ENCODE assay signal across 19 cellular contexts in genomic region chr13:112983428-112984196, GRCh38. TPM values are rescaled to one million over a fixed set of nuclear protein-coding genes. Genes with fewer than 3 reads are reported as not detected.
DNase-seq lines count a peak whose midpoint lies in the region; ATAC-seq and TF ChIP-seq lines count a peak whose summit lies in the region.
"Had no signal": no experiment of that assay in that cellular context is flagged by ENCODE, and none has a peak within 500 bp of the region (broad histone marks: within the 10 kb centered on the region; RNA-seq: fewer than 3 reads in every experiment).

No MANE protein-coding gene starts in this region.

- peak overlapping the region; percentile 72 for H3K9ac ChIP-seq in neuronal stem cell (ENCODE audit: low read depth, low read length, poor library complexity)
- no peak overlapping the region for H3K9ac ChIP-seq in endodermal cell (ENCODE audit: extremely low read depth, low read length, poor library complexity, severe bottlenecking)

- H2BK12ac ChIP-seq in neuronal stem cell (ENCODE audit: low read length), result no peak overlapping the region

- H3K79me1 ChIP-seq in neuronal stem cell (ENCODE audit: low read depth, low read length), result peaks cover 18% of the 10 kb centered on the region

- H3K36me3 Mint-ChIP-seq in endodermal cell (ENCODE audit: low read depth), result peaks cover 4% of the 10 kb centered on the region
- H3K36me3 Mint-ChIP-seq: activated CD8-positive, alpha-beta memory T cell treated with anti-CD3 and anti-CD28 coated beads, Interleukin-2, amount 10 ng/mL, durations not matched to agents 7 days and 5 days had no signal

- peak overlapping the region; percentile 65 for H3K18ac ChIP-seq in neuronal stem cell (ENCODE audit: low read length)

- peak overlapping the region; percentile 64 for H4K91ac ChIP-seq in neuronal stem cell (ENCODE audit: low read depth, low read length, poor library complexity)

- TF ChIP-seq CTCF in Peyer's patch (IDR thresholded peaks at IDR 0.05) (no peak), heart right ventricle (IDR thresholded peaks at IDR 0.05) (no peak), endodermal cell (conservative IDR thresholded peaks at IDR 0.05) (no peak)

- peak overlapping the region; percentile 55 for H3K23ac ChIP-seq in neuronal stem cell (ENCODE audit: low read depth, low read length, poor library complexity)

- no peak overlapping the region for H3K4ac ChIP-seq in neuronal stem cell (ENCODE audit: low read length)

- H3K4me3 ChIP-seq in Peyer's patch, result no peak overlapping the region
- H3K4me3 ChIP-seq in heart right ventricle, result peak overlapping the region in 9 of 10 donors; percentile 41 to 68 (median 57)
- no peak overlapping the region for H3K4me3 ChIP-seq in neuronal stem cell (ENCODE audit: low read length in 2 of 2)
- no peak overlapping the region for H3K4me3 ChIP-seq in endodermal cell (ENCODE audit: low read length)

- H2BK120ac ChIP-seq in neuronal stem cell (ENCODE audit: low read depth, low read length), result peak overlapping the region; percentile 67

- peak; percentile 8 to 83 (median 51) for ATAC-seq in heart right ventricle
- no peak for ATAC-seq in HG03378 (IDR thresholded peaks at IDR 0.05; ENCODE audit: unreplicated experiment)
- no peak for ATAC-seq in HG02852 (IDR thresholded peaks at IDR 0.05; ENCODE audit: unreplicated experiment)
- ATAC-seq: activated CD8-positive, alpha-beta memory T cell treated with anti-CD3 and anti-CD28 coated beads, Interleukin-2, amount 10 ng/mL, durations not matched to agents 7 days and 5 days; naive thymus-derived CD4-positive, alpha-beta T cell; stimulated activated naive CD8-positive, alpha-beta T cell treated with anti-CD3 and anti-CD28 coated beads, Interleukin-15, Interleukin-2, amounts not matched to agents 100 U/mL and 50 U/mL, for 24 hours had no signal

- H3K4me1 ChIP-seq in Peyer's patch (peaks cover 0 to 6% (median 0%) of the 10 kb centered on the region in 4 donors), heart right ventricle (peaks cover 2 to 71% (median 43%) of the 10 kb centered on the region in 9 donors), neuronal stem cell (ENCODE audit: control insufficient read depth in 2 of 2, insufficient read depth in 1 of 2, low read depth in 1 of 2, low read length in 2 of 2) (peaks cover 8 to 21% of the 10 kb centered on the region in 2 donors), endodermal cell (ENCODE audit: control insufficient read depth, insufficient read depth, low read length) (no peaks in the 10 kb centered on the region)

- WGBS in heart right ventricle, 2 donors, result 33 to 37% methylated on average over 27 of the region's 27 CpGs
- no CpG with 5 or more reads among the region's 27 CpGs for WGBS in neuronal stem cell (ENCODE audit: extremely low coverage in 2 of 2, insufficient read length in 2 of 2, insufficient replicate concordance in 1 of 2), 2 donors
- 82 to 86% methylated on average over 22 to 27 of the region's 27 CpGs for WGBS in endodermal cell (ENCODE audit: insufficient coverage in 1 of 2, insufficient read length in 1 of 2), 2 experiments

- H3K9me3 Mint-ChIP-seq in endodermal cell, result peaks cover 7% of the 10 kb centered on the region
- H3K9me3 Mint-ChIP-seq: dendritic cell treated with granulocyte-macrophage colony-stimulating factor and Interleukin-4, amounts not matched to agents 40 ng/mL and 50 ng/mL, for 4 days; HFFc6; T-helper 1 cell treated with Interleukin-12 subunit alpha and Interleukin-12 subunit beta and Interleukin-4 antibody, amounts not matched to agents 30 μg/mL and 1 μg/mL, for 36 hours had no signal

- H2AFZ ChIP-seq in neuronal stem cell (ENCODE audit: low read length), result no peak overlapping the region

- intact Hi-C loops in heart right ventricle (cut with DNase I), result loop anchor here in 2 of 10 donors (1.0 to 5.0 kb wide), 2 partner anchors 40 to 41 kb away; no protein-coding TSS in a partner anchor

- no peaks in the 10 kb centered on the region for H3K4me1 Mint-ChIP-seq in endodermal cell
- H3K4me1 Mint-ChIP-seq: activated CD8-positive, alpha-beta memory T cell treated with anti-CD3 and anti-CD28 coated beads, Interleukin-2, amount 10 ng/mL, durations not matched to agents 7 days and 5 days had no signal

- TF ChIP-seq POLR2A in Peyer's patch (IDR thresholded peaks at IDR 0.05), result peak in 1 of 2 donors; percentile 39

- no peaks in the 10 kb centered on the region for H3K27me3 Mint-ChIP-seq in endodermal cell (ENCODE audit: insufficient read depth)
- H3K27me3 Mint-ChIP-seq: naive thymus-derived CD4-positive, alpha-beta T cell had no signal

- no peak overlapping the region for H3K4me3 Mint-ChIP-seq in endodermal cell
- H3K4me3 Mint-ChIP-seq: activated CD8-positive, alpha-beta memory T cell treated with anti-CD3 and anti-CD28 coated beads, Interleukin-2, amount 10 ng/mL, durations not matched to agents 7 days and 5 days; dendritic cell treated with granulocyte-macrophage colony-stimulating factor and Interleukin-4, amounts not matched to agents 40 ng/mL and 50 ng/mL, for 4 days; HFFc6; T-helper 1 cell treated with Interleukin-12 subunit alpha and Interleukin-12 subunit beta and Interleukin-4 antibody, amounts not matched to agents 30 μg/mL and 1 μg/mL, for 36 hours had no signal

- DNase-seq in DMS79 treated with DMSO at 0.1 percent for 48 hours (lab: John Stamatoyannopoulos, UW) (peak; percentile 79), Peyer's patch (peak in 2 of 3 donors; percentile 57 to 69), heart right ventricle (peak; percentile 54 to 55), neuronal stem cell (ENCODE audit: low spot score) (no peak), endodermal cell (no peak), NCI-H1930 (lab: John Stamatoyannopoulos, UW) (no peak)
- DNase-seq: activated CD4-positive, CD25-positive, alpha-beta regulatory T cell; activated CD8-positive, alpha-beta memory T cell treated with anti-CD3 and anti-CD28 coated beads, Interleukin-2, amount 10 ng/mL, durations not matched to agents 7 days and 5 days; activated effector memory CD4-positive, alpha-beta T cell treated with Interleukin-2 at 50 U/mL for 16 hours; Calu3; HFFc6; naive thymus-derived CD4-positive, alpha-beta T cell; NCI-H2029; NCI-H69; stimulated activated naive CD8-positive, alpha-beta T cell treated with anti-CD3 and anti-CD28 coated beads, Interleukin-15, Interleukin-2, amounts not matched to agents 100 U/mL and 50 U/mL, for 24 hours had no signal

- no peaks in the 10 kb centered on the region for H3K27me3 ChIP-seq in Peyer's patch
- H3K27me3 ChIP-seq in heart right ventricle, result no peaks in the 10 kb centered on the region
- H3K27me3 ChIP-seq in neuronal stem cell (ENCODE audit: control insufficient read depth in 3 of 3, insufficient read depth in 3 of 3, low read depth in 1 of 3, low read length in 3 of 3), result no peaks in the 10 kb centered on the region
- H3K27me3 ChIP-seq in endodermal cell (ENCODE audit: control insufficient read depth, insufficient read depth, low read length, poor library complexity, severe bottlenecking), result no peaks in the 10 kb centered on the region

- H3K27ac ChIP-seq in Peyer's patch (peak overlapping the region in 2 of 4 donors; percentile 52 to 64), heart right ventricle (peak overlapping the region; percentile 24 to 95 (median 88)), neuronal stem cell (replicated peaks; ENCODE audit: low read length) (no peak overlapping the region), endodermal cell (ENCODE audit: low read depth, low read length) (no peak overlapping the region)

- H2AK5ac ChIP-seq in neuronal stem cell (ENCODE audit: low read depth, low read length), result peak overlapping the region; percentile 52

- peak overlapping the region; percentile 98 for H3K14ac ChIP-seq in neuronal stem cell (ENCODE audit: low read length)

- H3K9me3 ChIP-seq in Peyer's patch (no peaks in the 10 kb centered on the region), heart right ventricle (no peaks in the 10 kb centered on the region), neuronal stem cell (replicated peaks in 1 of 2; ENCODE audit: control insufficient read depth in 2 of 2, insufficient read depth in 1 of 2, low read depth in 1 of 2, low read length in 2 of 2) (peaks cover 1 to 2% of the 10 kb centered on the region in 2 donors), endodermal cell (ENCODE audit: control insufficient read depth, low read length) (no peaks in the 10 kb centered on the region)

- H2BK15ac ChIP-seq in neuronal stem cell (ENCODE audit: low read length), result peak overlapping the region; percentile 21

- no peak overlapping the region for H2BK5ac ChIP-seq in neuronal stem cell (ENCODE audit: low read length)

- H3K36me3 ChIP-seq in Peyer's patch, result no peaks in the 10 kb centered on the region
- peaks cover 0 to 5% (median 0%) of the 10 kb centered on the region in 9 donors for H3K36me3 ChIP-seq in heart right ventricle
- no peaks in the 10 kb centered on the region for H3K36me3 ChIP-seq in neuronal stem cell (replicated peaks in 1 of 2; ENCODE audit: control insufficient read depth in 2 of 2, insufficient read depth in 2 of 2, low read length in 2 of 2)
- no peaks in the 10 kb centered on the region for H3K36me3 ChIP-seq in endodermal cell (ENCODE audit: control insufficient read depth, insufficient read depth, low read length)

- H3K4me2 ChIP-seq in neuronal stem cell (ENCODE audit: insufficient read depth, low read length, poor library complexity, severe bottlenecking), result no peak overlapping the region

- no peak overlapping the region for H4K8ac ChIP-seq in neuronal stem cell (ENCODE audit: low read depth, low read length)

- H3K27ac Mint-ChIP-seq in endodermal cell, result no peak overlapping the region
- H3K27ac Mint-ChIP-seq: activated CD8-positive, alpha-beta memory T cell treated with anti-CD3 and anti-CD28 coated beads, Interleukin-2, amount 10 ng/mL, durations not matched to agents 7 days and 5 days; dendritic cell treated with granulocyte-macrophage colony-stimulating factor and Interleukin-4, amounts not matched to agents 40 ng/mL and 50 ng/mL, for 4 days; HFFc6; T-helper 1 cell treated with Interleukin-12 subunit alpha and Interleukin-12 subunit beta and Interleukin-4 antibody, amounts not matched to agents 30 μg/mL and 1 μg/mL, for 36 hours had no signal

RNA-seq across cellular contexts. Expression of gene MCF2L, which starts 14.6 kb away (rescaled TPM):
- 100 to 1,000 TPM in 3 of 4 donors, 10 to 100 TPM in 1; 81.4 to 165 (median 149) TPM for total RNA-seq in Peyer's patch
- total RNA-seq in heart right ventricle, result 10 to 100 TPM; 29.6 to 99.8 (median 45.3) TPM
- 10 to 100 TPM; 38.6 to 94.1 TPM for polyA plus RNA-seq in heart right ventricle
- polyA plus RNA-seq in neuronal stem cell (2013, experiment 1 of 2), result 20.8 TPM
- 20.3 TPM for polyA plus RNA-seq in neuronal stem cell (2013, experiment 2 of 2)
- total RNA-seq in endodermal cell, result 10 to 100 TPM; 48.0 to 49.9 TPM
- polyA plus RNA-seq in endodermal cell (2013, experiment 1 of 2), result 29.6 TPM
- 27.9 TPM for polyA plus RNA-seq in endodermal cell (2013, experiment 2 of 2)
- total RNA-seq: HFFc6 had no signal

Comparison
In these comparisons a context has a peak if more than half of its experiments do, and no peak if none do; other contexts are left out.
1. DNase-seq: peak in DMS79 treated with DMSO at 0.1 percent for 48 hours (single experiment), Peyer's patch (2 of 3) and heart right ventricle (2 of 2); none in neuronal stem cell (single experiment), endodermal cell (single experiment) and NCI-H1930 (0 of 2).
2. H3K27ac ChIP-seq: peak in heart right ventricle (10 of 10); none in neuronal stem cell (single experiment) and endodermal cell (single experiment).
3. H3K4me3 ChIP-seq: peak in heart right ventricle (9 of 10); none in Peyer's patch (0 of 4), neuronal stem cell (0 of 2) and endodermal cell (single experiment).
4. ATAC-seq: peak in heart right ventricle (8 of 8); none in HG03378 (single experiment) and HG02852 (single experiment).